In genomic region chr1:33050221-33051076, GRCh38 we compare ENCODE assay signal across 10 cellular contexts. TPM values are rescaled to one million over a fixed set of nuclear protein-coding genes. Genes with fewer than 3 reads are reported as not detected.
DNase-seq lines count a peak whose midpoint lies in the region; ATAC-seq lines count a peak whose summit lies in the region.
"Had no signal": no experiment of that assay in that cellular context is flagged by ENCODE, and none has a peak within 500 bp of the region (broad histone marks: within the 10 kb centered on the region; RNA-seq: fewer than 3 reads in every experiment).

No MANE protein-coding gene starts in this region.

- peak overlapping the region; percentile 60 for H4K8ac ChIP-seq in mesenchymal stem cell (ENCODE audit: low read length)

- no peaks in the 10 kb centered on the region for H3K79me1 ChIP-seq in mesenchymal stem cell (replicated peaks; ENCODE audit: low read length, poor library complexity, severe bottlenecking)

- no peak overlapping the region for H2BK12ac ChIP-seq in mesenchymal stem cell (ENCODE audit: low read length in 2 of 2)

- no peak overlapping the region for H3K14ac ChIP-seq in mesenchymal stem cell (ENCODE audit: low read length in 2 of 2)

- no peak overlapping the region for H3K4ac ChIP-seq in mesenchymal stem cell (ENCODE audit: low read depth in 1 of 2, low read length in 2 of 2)

- H2BK120ac ChIP-seq in mesenchymal stem cell (ENCODE audit: low read depth, low read length): no peak overlapping the region

- H3K23ac ChIP-seq in mesenchymal stem cell (ENCODE audit: low read length in 2 of 2): no peak overlapping the region

- H2BK5ac ChIP-seq in mesenchymal stem cell (ENCODE audit: low read depth, low read length, poor library complexity, severe bottlenecking): no peak overlapping the region

- no peaks in the 10 kb centered on the region for H3K36me3 ChIP-seq in mesenchymal stem cell (ENCODE audit: control insufficient read depth in 1 of 2, insufficient read depth in 2 of 2, low read depth in 1 of 2, low read length in 2 of 2)
- H3K36me3 ChIP-seq: uterus had no signal

- no peak overlapping the region for H3K4me2 ChIP-seq in mesenchymal stem cell (ENCODE audit: low read length, poor library complexity, severe bottlenecking)

- H3K4me1 ChIP-seq in mesenchymal stem cell (ENCODE audit: control insufficient read depth, insufficient read depth, low read depth, low read length): peaks cover 8% of the 10 kb centered on the region
- H3K4me1 ChIP-seq: uterus had no signal

- no peak overlapping the region for H2AFZ ChIP-seq in mesenchymal stem cell (ENCODE audit: low read depth, low read length)

- no peaks in the 10 kb centered on the region for H3K27me3 ChIP-seq in mesenchymal stem cell (ENCODE audit: control insufficient read depth in 1 of 2, insufficient read depth in 1 of 2, low read length in 2 of 2)
- H3K27me3 ChIP-seq: uterus had no signal

- H4K91ac ChIP-seq in mesenchymal stem cell (ENCODE audit: low read length): peak overlapping the region; percentile 68

- 79% methylated on average over 6 of the region's 17 CpGs for WGBS in mesenchymal stem cell

- ATAC-seq in HG02938 (IDR thresholded peaks at IDR 0.05; ENCODE audit: unreplicated experiment) (no peak), GM21723 (IDR thresholded peaks at IDR 0.05; ENCODE audit: unreplicated experiment) (no peak), GM19452 (IDR thresholded peaks at IDR 0.05; ENCODE audit: unreplicated experiment) (no peak)

- H3K18ac ChIP-seq in mesenchymal stem cell (ENCODE audit: low read depth in 1 of 2, low read length in 2 of 2): no peak overlapping the region

- no peak overlapping the region for H2BK15ac ChIP-seq in mesenchymal stem cell (ENCODE audit: low read depth, poor library complexity, severe bottlenecking)

- no peaks in the 10 kb centered on the region for H3K9me3 ChIP-seq in mesenchymal stem cell (ENCODE audit: control insufficient read depth, low read length)
- H3K9me3 ChIP-seq: uterus had no signal

- H3K4me3 ChIP-seq in mesenchymal stem cell (ENCODE audit: insufficient read depth in 1 of 2, low read depth in 1 of 2, low read length in 2 of 2): no peak overlapping the region
- H3K4me3 ChIP-seq: uterus had no signal

- H2AK5ac ChIP-seq in mesenchymal stem cell (ENCODE audit: low read length, severe bottlenecking): no peak overlapping the region

- no peak overlapping the region for H3K27ac ChIP-seq in mesenchymal stem cell (ENCODE audit: low read length, poor library complexity, severe bottlenecking)

- DNase-seq in AML-193 (lab: John Stamatoyannopoulos, UW): peak; percentile 73 to 79
- peak; percentile 90 for DNase-seq in LHCN-M2 (ENCODE audit: low read depth)
- peak; percentile 98 for DNase-seq in amniotic epithelial cell (ENCODE audit: low read depth)
- peak; percentile 58 for DNase-seq in mesenchymal stem cell
- DNase-seq in NCI-H2107 treated with DMSO at 0.1 percent for 48 hours (lab: John Stamatoyannopoulos, UW; ENCODE audit: unreplicated experiment): no peak
- DNase-seq: NCI-H2171, uterus had no signal

- H3K9ac ChIP-seq in mesenchymal stem cell (ENCODE audit: low read length): peak overlapping the region; percentile 74

RNA-seq across cellular contexts. Expression of gene AK2, which starts 13.8 kb away (rescaled TPM):
- 182 and 189 TPM in 2 replicates for total RNA-seq in LHCN-M2 (2014; rRNA removed)
- polyA plus RNA-seq in LHCN-M2 (2012): 160 TPM
- polyA plus RNA-seq in mesenchymal stem cell (2013, experiment 1 of 2): 81.3 TPM
- polyA plus RNA-seq in mesenchymal stem cell (2013, experiment 2 of 2): 82.4 TPM

RNA-seq across cellular contexts. Expression of gene AZIN2, which starts 30.5 kb away (rescaled TPM):
- 4.9 and 5.0 TPM in 2 replicates for total RNA-seq in LHCN-M2 (2014; rRNA removed)
- polyA plus RNA-seq in LHCN-M2 (2012): 8.0 TPM
- polyA plus RNA-seq in mesenchymal stem cell (2013, experiment 1 of 2): 4.2 TPM
- polyA plus RNA-seq in mesenchymal stem cell (2013, experiment 2 of 2): 3.2 TPM
